Comparison of ENCODE assay signal across 14 cellular contexts in genomic region chr1:36328713-36329112, GRCh38. TPM values are rescaled to one million over a fixed set of nuclear protein-coding genes. Genes with fewer than 3 reads are reported as not detected.
DNase-seq lines count a peak whose midpoint lies in the region; ATAC-seq, FAIRE-seq and TF ChIP-seq lines count a peak whose summit lies in the region.
"Had no signal": no experiment of that assay in that cellular context is flagged by ENCODE, and none has a peak within 500 bp of the region (broad histone marks: within the 10 kb centered on the region; RNA-seq: fewer than 3 reads in every experiment).

No MANE protein-coding gene starts in this region.

- peaks cover 8% of the 10 kb centered on the region in 2 experiments; a peak in 1 of 4 replicates for H3K4me1 ChIP-seq in SK-N-SH (ENCODE audit: control insufficient read depth in 1 of 2, insufficient read depth in 2 of 2, low read depth in 1 of 2, low read length in 1 of 2)
- peaks cover 11 to 18% of the 10 kb centered on the region in 2 donors for H3K4me1 ChIP-seq in adrenal gland (replicated peaks in 1 of 2)
- peaks cover 13 to 15% of the 10 kb centered on the region in 2 donors for H3K4me1 ChIP-seq in kidney (ENCODE audit: control insufficient read depth in 1 of 2, insufficient read depth in 1 of 2, low read depth in 1 of 2, low read length in 2 of 2)
- peaks cover 5 to 17% (median 13%) of the 10 kb centered on the region in 4 donors for H3K4me1 ChIP-seq in transverse colon

- H3K27ac Mint-ChIP-seq in activated T-cell treated with anti-CD3 and anti-CD28 coated beads, Interleukin-2, amount 50 U/mL, for 72 hours = no peak overlapping the region
- H3K27ac Mint-ChIP-seq: IgD-negative memory B cell, neural progenitor cell had no signal

- no peak for TF ChIP-seq POLR2A in adrenal gland (IDR thresholded peaks at IDR 0.05)
- TF ChIP-seq POLR2A in transverse colon (IDR thresholded peaks at IDR 0.05) = no peak

- no peaks in the 10 kb centered on the region for H4K20me1 ChIP-seq in SK-N-SH (ENCODE audit: insufficient read depth)

- H2AFZ ChIP-seq in SK-N-SH (ENCODE audit: low read depth) = no peak overlapping the region
- H2AFZ ChIP-seq: neural progenitor cell had no signal

- H3K9me3 ChIP-seq in SK-N-SH = no peaks in the 10 kb centered on the region
- no peaks in the 10 kb centered on the region for H3K9me3 ChIP-seq in adrenal gland (replicated peaks in 1 of 3)
- H3K9me3 ChIP-seq in kidney (ENCODE audit: control insufficient read depth in 1 of 2, low read length in 2 of 2) = no peaks in the 10 kb centered on the region
- no peaks in the 10 kb centered on the region for H3K9me3 ChIP-seq in transverse colon

- FAIRE-seq in kidney (lab: Jason Lieb, UNC) = no peak

- no peaks in the 10 kb centered on the region for H3K36me3 Mint-ChIP-seq in activated T-cell treated with anti-CD3 and anti-CD28 coated beads, Interleukin-2, amount 50 U/mL, for 72 hours (ENCODE audit: insufficient read depth in 2 of 2)
- H3K36me3 Mint-ChIP-seq: neural progenitor cell had no signal

- no peak overlapping the region for H3K4me3 ChIP-seq in SK-N-SH (ENCODE audit: low read depth in 2 of 2, low read length in 1 of 2)
- H3K4me3 ChIP-seq in adrenal gland = no peak overlapping the region
- no peak overlapping the region for H3K4me3 ChIP-seq in kidney (ENCODE audit: low read length in 2 of 2)
- H3K4me3 ChIP-seq in transverse colon = no peak overlapping the region
- H3K4me3 ChIP-seq: neural progenitor cell had no signal

- no peak for ATAC-seq in SK-N-SH treated with all-trans-retinoic acid at 6 μM for 48 hours
- ATAC-seq in activated T-cell treated with anti-CD3 and anti-CD28 coated beads, Interleukin-2, amount 50 U/mL, for 72 hours (replicated peaks in 1 of 2) = no peak

- H3K79me2 ChIP-seq in SK-N-SH (ENCODE audit: insufficient read depth) = no peaks in the 10 kb centered on the region

- H3K4me1 Mint-ChIP-seq in activated T-cell treated with anti-CD3 and anti-CD28 coated beads, Interleukin-2, amount 50 U/mL, for 72 hours (ENCODE audit: low read depth) = peaks cover 23% of the 10 kb centered on the region

- no peaks in the 10 kb centered on the region for H3K9me2 ChIP-seq in SK-N-SH

- DNase-seq in SK-N-SH = no peak
- DNase-seq in adrenal gland = peak in 5 of 7 donors; percentile 57 to 74 (median 62)
- DNase-seq in kidney = peak; percentile 81
- DNase-seq in transverse colon = peak; percentile 37
- DNase-seq in activated T-cell treated with anti-CD3 and anti-CD28 coated beads, Interleukin-2, amount 50 U/mL, for 72 hours = no peak
- no peak for DNase-seq in T-helper 2 cell
- DNase-seq in COLO829 (ENCODE audit: low spot score) = no peak
- DNase-seq: activated CD4-positive, CD25-positive, alpha-beta regulatory T cell; DND-41; NCI-H446 treated with DMSO at 0.1 percent for 48 hours; SHP77 treated with DMSO at 0.1 percent for 48 hours had no signal

- TF ChIP-seq CTCF in SK-N-SH (IDR thresholded peaks at IDR 0.05) = no peak
- no peak for TF ChIP-seq CTCF in adrenal gland (IDR thresholded peaks at IDR 0.05)
- TF ChIP-seq CTCF in kidney (IDR thresholded peaks at IDR 0.05; ENCODE audit: borderline replicate concordance, extremely low read depth, insufficient read depth) = no peak
- TF ChIP-seq CTCF in transverse colon (IDR thresholded peaks at IDR 0.05) = no peak

- H3F3A ChIP-seq in SK-N-SH (replicated peaks; ENCODE audit: insufficient read depth) = no peaks in the 10 kb centered on the region

- H3K9ac ChIP-seq in SK-N-SH (no peak overlapping the region), kidney (ENCODE audit: low read length in 2 of 2) (no peak overlapping the region)
- H3K9ac ChIP-seq: neural progenitor cell had no signal

- H3K27ac ChIP-seq in SK-N-SH (ENCODE audit: low read depth in 2 of 2, low read length in 1 of 2) = no peak overlapping the region
- H3K27ac ChIP-seq in adrenal gland = peak overlapping the region in 1 of 5 donors; percentile 31
- no peak overlapping the region for H3K27ac ChIP-seq in kidney (ENCODE audit: low read depth in 2 of 2, low read length in 2 of 2)
- no peak overlapping the region for H3K27ac ChIP-seq in transverse colon
- H3K27ac ChIP-seq: neural progenitor cell had no signal

- CTCF ChIA-PET in SK-N-SH (lab: Yijun Ruan, JAX) = interaction anchor here (1.5 kb wide), 1 partner anchor 14 kb away, joined by 8 read pairs; no protein-coding TSS in a partner anchor

- POLR2A ChIA-PET in SK-N-SH (lab: Yijun Ruan, JAX) = no interaction called here

- H3K27me3 ChIP-seq in SK-N-SH (ENCODE audit: insufficient read depth) (no peaks in the 10 kb centered on the region), adrenal gland (no peaks in the 10 kb centered on the region), transverse colon (peaks cover 14% of the 10 kb centered on the region)

- H3K36me3 ChIP-seq in SK-N-SH (replicated peaks in 1 of 2; ENCODE audit: control insufficient read depth in 1 of 2, insufficient read depth in 2 of 2, low read length in 1 of 2) (no peaks in the 10 kb centered on the region), adrenal gland (replicated peaks in 1 of 2) (no peaks in the 10 kb centered on the region), kidney (ENCODE audit: control insufficient read depth in 1 of 2, insufficient read depth in 2 of 2, low read length in 2 of 2) (no peaks in the 10 kb centered on the region), transverse colon (no peaks in the 10 kb centered on the region)
- H3K36me3 ChIP-seq: neural progenitor cell had no signal

- H3K9me3 Mint-ChIP-seq in activated T-cell treated with anti-CD3 and anti-CD28 coated beads, Interleukin-2, amount 50 U/mL, for 72 hours = no peaks in the 10 kb centered on the region
- H3K9me3 Mint-ChIP-seq: IgD-negative memory B cell had no signal

- peaks cover 21% of the 10 kb centered on the region for H3K27me3 Mint-ChIP-seq in activated T-cell treated with anti-CD3 and anti-CD28 coated beads, Interleukin-2, amount 50 U/mL, for 72 hours (ENCODE audit: low read depth)

- no peak overlapping the region for H3K4me2 ChIP-seq in SK-N-SH
- H3K4me2 ChIP-seq: neural progenitor cell had no signal

- TF ChIP-seq EP300 in SK-N-SH (IDR thresholded peaks at IDR 0.05; ENCODE audit: borderline replicate concordance in 1 of 2, low read depth in 1 of 2, low read length in 1 of 2) (no peak), transverse colon (IDR thresholded peaks at IDR 0.05; ENCODE audit: low read depth) (no peak)

- intact Hi-C loops in adrenal gland (cut with DNase I) (no loop called here), kidney (cut with DNase I) (no loop called here), transverse colon (cut with DNase I; ENCODE audit: low total_unique reads) (loop anchor here (1.0 kb wide), 1 partner anchor 32 kb away; no protein-coding TSS in a partner anchor)

- no peak overlapping the region for H3K4me3 Mint-ChIP-seq in activated T-cell treated with anti-CD3 and anti-CD28 coated beads, Interleukin-2, amount 50 U/mL, for 72 hours
- H3K4me3 Mint-ChIP-seq: neural progenitor cell had no signal

- in situ Hi-C loops in transverse colon (cut with MboI; ENCODE audit: low pct_ligation_motif_present in 1 of 4, low pct_unique_long_range_greater_than_20kb in 1 of 4, low sequenced_read_pairs in 3 of 4) = no loop called here

- 95% methylated on average over 5 of the region's 6 CpGs for WGBS in SK-N-SH (ENCODE audit: low lambda C conversion rate)
- 62 to 72% (median 65%) methylated on average over 6 of the region's 6 CpGs for WGBS in adrenal gland, 4 donors
- WGBS in transverse colon (ENCODE audit: low coverage in 1 of 2), 2 donors = 63 to 100% methylated on average over 1 to 6 of the region's 6 CpGs

- no peak for TF ChIP-seq RAD21 in SK-N-SH (IDR thresholded peaks at IDR 0.05; ENCODE audit: low read length)

TF ChIP-seq in SK-N-SH, 30 proteins besides CTCF, POLR2A, EP300 and RAD21:
- TF ChIP-seq FOSL2 (IDR thresholded peaks at IDR 0.05; ENCODE audit: borderline replicate concordance, low read depth) (no peak), NFIC (IDR thresholded peaks at IDR 0.05; ENCODE audit: borderline replicate concordance) (peak; percentile 45)

TF ChIP-seq in SK-N-SH treated with all-trans-retinoic acid at 6 μM for 48 hours, 23 proteins besides CTCF, POLR2A, EP300 and RAD21 (continues in another document):
- TF ChIP-seq RARB (CRISPR knock-in tag; IDR thresholded peaks at IDR 0.05) (no peak), SNAI2 (CRISPR knock-in tag; IDR thresholded peaks at IDR 0.05) (no peak), ARNTL (CRISPR knock-in tag; IDR thresholded peaks at IDR 0.05; ENCODE audit: borderline replicate concordance, low read depth) (no peak), ZFP3 (CRISPR knock-in tag; IDR thresholded peaks at IDR 0.05) (no peak), GLIS3 (CRISPR knock-in tag; IDR thresholded peaks at IDR 0.05) (no peak)

RNA-seq across cellular contexts. Expression of gene EVA1B, which starts 5.3 kb away (rescaled TPM):
- polyA plus RNA-seq in SK-N-SH (2012; rRNA removed) = 34.1 and 38.9 TPM in 2 replicates
- polyA plus RNA-seq in SK-N-SH (2012; cell fraction: cytosol; rRNA removed) = 18.8 and 34.7 TPM in 2 replicates
- polyA plus RNA-seq in SK-N-SH (2012; cell fraction: nucleus; rRNA removed) = 15.4 and 32.2 TPM in 2 replicates
- 100 to 1,000 TPM in 3 of 8 donors, 10 to 100 TPM in 5; 17.6 to 185 (median 71.5) TPM for total RNA-seq in adrenal gland
- polyA plus RNA-seq in adrenal gland = 100 to 1,000 TPM in 1 of 3 donors, 10 to 100 TPM in 1, not detected in 1; 59.5 to 105 TPM
- 31.8 TPM for total RNA-seq in kidney
- 91.8 TPM for polyA plus RNA-seq in kidney (ENCODE audit: insufficient read depth, low read depth, low replicate concordance)
- 10 to 100 TPM in 3 of 4 donors, 1 to 10 TPM in 1; 4.4 to 24.8 (median 10.4) TPM for total RNA-seq in transverse colon
- 1 to 10 TPM; 8.0 to 9.4 TPM for total RNA-seq in activated T-cell treated with anti-CD3 and anti-CD28 coated beads, Interleukin-2, amount 50 U/mL, for 72 hours
- polyA plus RNA-seq: IgD-negative memory B cell had no signal

RNA-seq across cellular contexts. Expression of gene SH3D21, which starts 22.5 kb away (rescaled TPM):
- 1.6 and 1.8 TPM in 2 replicates for polyA plus RNA-seq in SK-N-SH (2012; rRNA removed)
- 0.18 and 0.41 TPM in 2 replicates for polyA plus RNA-seq in SK-N-SH (2012; cell fraction: cytosol; rRNA removed)
- polyA plus RNA-seq in SK-N-SH (2012; cell fraction: nucleus; rRNA removed) = 11.4 and 16.6 TPM in 2 replicates
- 1 to 10 TPM in 5 of 8 donors, under 1 TPM in 3; 0.69 to 3.0 (median 1.7) TPM for total RNA-seq in adrenal gland
- polyA plus RNA-seq in adrenal gland = 10 to 100 TPM in 1 of 3 donors, 1 to 10 TPM in 1, under 1 TPM in 1; 0.73 to 18.4 (median 1.8) TPM
- 33.4 TPM for total RNA-seq in kidney
- polyA plus RNA-seq in kidney (ENCODE audit: insufficient read depth, low read depth, low replicate concordance) = 5.7 TPM
- 100 to 1,000 TPM in 1 of 4 donors, 10 to 100 TPM in 3; 12.7 to 143 (median 15.9) TPM for total RNA-seq in transverse colon
- total RNA-seq in activated T-cell treated with anti-CD3 and anti-CD28 coated beads, Interleukin-2, amount 50 U/mL, for 72 hours = 10 to 100 TPM in 1 of 2 donors, 1 to 10 TPM in 1; 8.1 to 16.3 TPM

RNA-seq across cellular contexts. Expression of gene STK40, which starts 57.0 kb away (rescaled TPM):
- 39.0 and 43.3 TPM in 2 replicates for polyA plus RNA-seq in SK-N-SH (2012; rRNA removed)
- polyA plus RNA-seq in SK-N-SH (2012; cell fraction: cytosol; rRNA removed) = 26.2 and 35.3 TPM in 2 replicates
- 56.9 and 65.1 TPM in 2 replicates for polyA plus RNA-seq in SK-N-SH (2012; cell fraction: nucleus; rRNA removed)
- 10 to 100 TPM; 23.7 to 31.2 (median 26.8) TPM for total RNA-seq in adrenal gland
- polyA plus RNA-seq in adrenal gland = 10 to 100 TPM in 2 of 3 donors, 1 to 10 TPM in 1; 9.8 to 20.4 (median 11.1) TPM
- 39.2 TPM for total RNA-seq in kidney
- 30.9 TPM for polyA plus RNA-seq in kidney (ENCODE audit: insufficient read depth, low read depth, low replicate concordance)
- total RNA-seq in transverse colon = 100 to 1,000 TPM in 1 of 4 donors, 10 to 100 TPM in 3; 34.0 to 154 (median 44.3) TPM
- total RNA-seq in activated T-cell treated with anti-CD3 and anti-CD28 coated beads, Interleukin-2, amount 50 U/mL, for 72 hours = 10 to 100 TPM; 56.1 to 63.5 TPM

Comparison
In these comparisons a context has a peak if more than half of its experiments do, and no peak if none do; other contexts are left out.
1. DNase-seq: peak in adrenal gland (5 of 7), kidney (single experiment) and transverse colon (single experiment); none in SK-N-SH (single experiment), activated T-cell treated with anti-CD3 and anti-CD28 coated beads, Interleukin-2, amount 50 U/mL, for 72 hours (0 of 2), T-helper 2 cell (0 of 5) and COLO829 (single experiment).